ENCODE assay signal across 8 cellular contexts in the genomic region with DNA sequence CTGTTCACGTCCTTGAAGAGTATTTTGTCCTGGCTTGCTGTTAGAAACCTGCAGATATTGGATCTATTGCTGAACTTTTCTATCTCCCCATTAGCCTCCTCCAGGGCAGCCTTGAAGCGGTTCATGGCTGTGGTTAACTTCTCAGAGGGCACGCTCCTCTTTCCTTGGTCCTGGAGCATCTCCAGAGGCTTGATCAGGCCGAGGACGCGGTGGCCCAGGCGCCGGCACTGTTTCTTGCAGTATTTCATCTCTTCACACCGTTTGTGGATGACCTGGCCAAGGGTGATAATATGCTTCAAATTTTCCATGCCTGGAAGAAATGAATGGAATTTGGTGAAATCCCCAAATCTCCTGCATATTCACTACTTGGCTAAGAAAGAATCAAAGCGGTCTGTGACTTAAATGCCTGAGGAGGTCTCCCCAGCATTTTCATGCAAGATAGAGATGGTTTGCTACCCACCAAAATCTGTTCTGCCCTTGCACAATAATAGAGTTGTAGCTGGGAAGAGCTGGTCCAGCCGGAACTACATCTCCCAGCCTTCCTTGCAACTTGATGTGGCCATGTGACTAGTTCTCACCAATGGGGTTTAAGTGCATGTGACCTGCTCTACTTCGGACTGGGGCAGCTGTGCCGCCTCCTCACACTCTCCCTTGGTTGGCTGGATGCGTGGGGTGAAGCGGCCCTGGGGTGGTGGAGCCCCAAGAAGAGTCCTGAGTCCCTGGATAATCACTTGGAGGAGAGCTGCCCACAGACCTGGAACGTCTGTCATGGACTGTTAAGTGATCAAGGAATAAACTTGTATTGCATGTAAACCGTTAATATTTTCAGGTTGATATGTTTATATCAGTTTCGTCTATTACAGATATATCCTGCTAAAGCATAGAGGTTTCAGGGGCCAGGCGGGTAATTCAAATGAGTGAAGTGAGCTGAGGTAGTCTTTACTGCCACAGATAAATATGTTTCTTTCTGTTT. TPM values are rescaled to one million over a fixed set of nuclear protein-coding genes. Genes with fewer than 3 reads are reported as not detected.
DNase-seq lines count a peak whose midpoint lies in the region; ATAC-seq, FAIRE-seq and TF ChIP-seq lines count a peak whose summit lies in the region.

No MANE protein-coding gene starts in this region.

- FAIRE-seq in GM18507 (lab: Jason Lieb, UNC) = peak; percentile 87

- no peaks in the 10 kb centered on the region for H4K20me1 ChIP-seq in hepatocyte (ENCODE audit: insufficient read depth, poor library complexity, severe bottlenecking)

- H3K27ac ChIP-seq in hepatocyte = no peak overlapping the region

- TF ChIP-seq CTCF in hepatocyte (IDR thresholded peaks at IDR 0.05; ENCODE audit: poor library complexity) = no peak

- peak overlapping the region; percentile 43 for H2AFZ ChIP-seq in hepatocyte

- no peaks in the 10 kb centered on the region for H3K27me3 ChIP-seq in hepatocyte

- 57% methylated on average over 19 of the region's 19 CpGs for WGBS in hepatocyte (ENCODE audit: low lambda C conversion rate, missing lambda C conversion rate)

- peak; percentile 91 for ATAC-seq in HG02870 (IDR thresholded peaks at IDR 0.05; ENCODE audit: unreplicated experiment)

- peak overlapping the region; percentile 74 for H3K4me2 ChIP-seq in hepatocyte

- no peaks in the 10 kb centered on the region for H3K4me1 ChIP-seq in hepatocyte (ENCODE audit: insufficient read depth)

- H3K79me2 ChIP-seq in hepatocyte = no peaks in the 10 kb centered on the region

- H3K36me3 ChIP-seq in hepatocyte (replicated peaks; ENCODE audit: insufficient read depth, low read depth) = no peaks in the 10 kb centered on the region

- H3K9me3 ChIP-seq in hepatocyte (ENCODE audit: low read depth) = no peaks in the 10 kb centered on the region

- peak; percentile 68 for DNase-seq in GM18507 (ENCODE audit: extremely low spot score, insufficient read length, low read depth)
- DNase-seq in NCI-H1694 treated with DMSO at 0.1 percent for 48 hours (lab: John Stamatoyannopoulos, UW) = peak; percentile 80
- peak; percentile 39 to 80 (median 50) for DNase-seq in T-helper 1 cell
- peak; percentile 90 for DNase-seq in astrocyte of the hippocampus (ENCODE audit: low read depth, low spot score)
- DNase-seq in hepatocyte (ENCODE audit: low spot score) = peak; percentile 86
- peak; percentile 93 for DNase-seq in putamen (ENCODE audit: low spot score)
- no peak for DNase-seq in NCI-H128 (lab: John Stamatoyannopoulos, UW; ENCODE audit: unreplicated experiment)

- peak overlapping the region; percentile 7 for H3K4me3 ChIP-seq in hepatocyte

- H3K9me2 ChIP-seq in hepatocyte (replicated peaks; ENCODE audit: insufficient read depth) = no peaks in the 10 kb centered on the region

RNA-seq across cellular contexts. Expression of gene MLKL, which starts 4.9 kb away (rescaled TPM):
- total RNA-seq in hepatocyte = 3.3 and 5.6 TPM in 2 replicates
- 0.97 and 2.8 TPM in 2 replicates for polyA plus RNA-seq in hepatocyte

RNA-seq across cellular contexts. Expression of gene RFWD3, which starts 29.1 kb away (rescaled TPM):
- total RNA-seq in hepatocyte = 10.0 and 12.9 TPM in 2 replicates
- 7.3 and 12.8 TPM in 2 replicates for polyA plus RNA-seq in hepatocyte
